Comparison of ENCODE assay signal across 1 cellular context in genomic region chr7:99918959-99919813, GRCh38.
TF ChIP-seq lines count a peak whose summit lies in the region.

A gene with protein sequence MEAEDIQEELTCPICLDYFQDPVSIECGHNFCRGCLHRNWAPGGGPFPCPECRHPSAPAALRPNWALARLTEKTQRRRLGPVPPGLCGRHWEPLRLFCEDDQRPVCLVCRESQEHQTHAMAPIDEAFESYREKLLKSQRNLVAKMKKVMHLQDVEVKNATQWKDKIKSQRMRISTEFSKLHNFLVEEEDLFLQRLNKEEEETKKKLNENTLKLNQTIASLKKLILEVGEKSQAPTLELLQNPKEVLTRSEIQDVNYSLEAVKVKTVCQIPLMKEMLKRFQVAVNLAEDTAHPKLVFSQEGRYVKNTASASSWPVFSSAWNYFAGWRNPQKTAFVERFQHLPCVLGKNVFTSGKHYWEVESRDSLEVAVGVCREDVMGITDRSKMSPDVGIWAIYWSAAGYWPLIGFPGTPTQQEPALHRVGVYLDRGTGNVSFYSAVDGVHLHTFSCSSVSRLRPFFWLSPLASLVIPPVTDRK (minus strand): TSS chr7:99919530. CDS start chr7:99919401, 129 bp downstream.

TF ChIP-seq in K562, 482 proteins besides CTCF, POLR2A, EP300 and RAD21 (continued from another document and continues in another):
- TF ChIP-seq ZNF124 (CRISPR knock-in tag; IDR thresholded peaks at IDR 0.05) (no peak), ZC3H11A (IDR thresholded peaks at IDR 0.05; ENCODE audit: low read depth, low read length) (no peak; the same call in 1 of the 2 replicates), MTA3 (IDR thresholded peaks at IDR 0.05; ENCODE audit: borderline replicate concordance) (peak; percentile 45; the same call in 1 of the 2 replicates), ZNF444 (CRISPR knock-in tag; IDR thresholded peaks at IDR 0.05) (no peak), NRF1 (conservative IDR thresholded peaks at IDR 0.05 in 1 of 2, IDR thresholded peaks at IDR 0.05 in 1 of 2) (peak; percentile 87 to 90), NCOR1 (IDR thresholded peaks at IDR 0.05) (no peak), BHLHE40 (IDR thresholded peaks at IDR 0.05; ENCODE audit: low read length) (peak; percentile 13; the same call in 1 of the 2 replicates), ID3 (CRISPR knock-in tag; IDR thresholded peaks at IDR 0.05) (no peak), ID3 (tag; IDR thresholded peaks at IDR 0.05) (peak; percentile 78), TRIM24 (IDR thresholded peaks at IDR 0.05) (0 out of 4 replicates have a peak, but pooled peaks of 1 of the 2 experiments have one; percentile 63), CSDE1 (IDR thresholded peaks at IDR 0.05) (no peak), SRF (CRISPR knock-in tag; IDR thresholded peaks at IDR 0.05) (peak in 1 of 2 experiments; percentile 60; a peak in 2 of 4 replicates), CC2D1A (IDR thresholded peaks at IDR 0.05) (no peak), HINFP (tag; conservative IDR thresholded peaks at IDR 0.05; ENCODE audit: low read depth) (no peak), ZNF146 (CRISPR knock-in tag; IDR thresholded peaks at IDR 0.05; ENCODE audit: unreplicated experiment) (no peak), ZNF324 (CRISPR knock-in tag; IDR thresholded peaks at IDR 0.05) (no peak), FOXA1 (IDR thresholded peaks at IDR 0.05; ENCODE audit: borderline replicate concordance) (no peak), ZNF143 (CRISPR knock-in tag; IDR thresholded peaks at IDR 0.05) (peak; percentile 57), MAFK (IDR thresholded peaks at IDR 0.05; ENCODE audit: low read length) (no peak), ZNF41 (CRISPR knock-in tag; conservative IDR thresholded peaks at IDR 0.05) (no peak), TAF9B (IDR thresholded peaks at IDR 0.05; ENCODE audit: partially characterized antibody) (peak; percentile 71), TARDBP (IDR thresholded peaks at IDR 0.05) (0 out of 2 replicates have a peak, but pooled peaks have one; percentile 48), PML (IDR thresholded peaks at IDR 0.05; ENCODE audit: low read length) (peak; percentile 79), C11orf30 (IDR thresholded peaks at IDR 0.05; ENCODE audit: low read depth) (peak; percentile 87), ZNF644 (tag; IDR thresholded peaks at IDR 0.05; ENCODE audit: low read depth) (no peak), FOXP4 (CRISPR knock-in tag; IDR thresholded peaks at IDR 0.05; ENCODE audit: borderline replicate concordance) (peak; percentile 83), MYNN (IDR thresholded peaks at IDR 0.05) (no peak), MYNN (CRISPR knock-in tag; IDR thresholded peaks at IDR 0.05) (no peak), KDM5B (IDR thresholded peaks at IDR 0.05; ENCODE audit: insufficient replicate concordance, low read depth, low read length) (peak; percentile 76), GATAD2A (IDR thresholded peaks at IDR 0.05) (peak; percentile 37; the same call in 1 of the 2 replicates), YY1 (IDR thresholded peaks at IDR 0.05; ENCODE audit: borderline replicate concordance in 1 of 3, control insufficient read depth in 1 of 3, extremely low read depth in 1 of 3, insufficient read depth in 3 of 3, insufficient read length in 1 of 3, insufficient replicate concordance in 2 of 3, low read depth in 1 of 3, low read length in 2 of 3) (peak in 2 of 3 experiments; percentile 60 to 61), CREB5 (CRISPR knock-in tag; IDR thresholded peaks at IDR 0.05) (no peak), RBM14 (IDR thresholded peaks at IDR 0.05; ENCODE audit: borderline replicate concordance, insufficient read depth, low read depth, low read length) (no peak)
- TF ChIP-seq, protein P1, sequence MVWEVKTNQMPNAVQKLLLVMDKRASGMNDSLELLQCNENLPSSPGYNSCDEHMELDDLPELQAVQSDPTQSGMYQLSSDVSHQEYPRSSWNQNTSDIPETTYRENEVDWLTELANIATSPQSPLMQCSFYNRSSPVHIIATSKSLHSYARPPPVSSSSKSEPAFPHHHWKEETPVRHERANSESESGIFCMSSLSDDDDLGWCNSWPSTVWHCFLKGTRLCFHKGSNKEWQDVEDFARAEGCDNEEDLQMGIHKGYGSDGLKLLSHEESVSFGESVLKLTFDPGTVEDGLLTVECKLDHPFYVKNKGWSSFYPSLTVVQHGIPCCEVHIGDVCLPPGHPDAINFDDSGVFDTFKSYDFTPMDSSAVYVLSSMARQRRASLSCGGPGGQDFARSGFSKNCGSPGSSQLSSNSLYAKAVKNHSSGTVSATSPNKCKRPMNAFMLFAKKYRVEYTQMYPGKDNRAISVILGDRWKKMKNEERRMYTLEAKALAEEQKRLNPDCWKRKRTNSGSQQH (CRISPR knock-in tag; IDR thresholded peaks at IDR 0.05) = peak; percentile 60; the same call in 1 of the 2 replicates
- TF ChIP-seq, protein P2, sequence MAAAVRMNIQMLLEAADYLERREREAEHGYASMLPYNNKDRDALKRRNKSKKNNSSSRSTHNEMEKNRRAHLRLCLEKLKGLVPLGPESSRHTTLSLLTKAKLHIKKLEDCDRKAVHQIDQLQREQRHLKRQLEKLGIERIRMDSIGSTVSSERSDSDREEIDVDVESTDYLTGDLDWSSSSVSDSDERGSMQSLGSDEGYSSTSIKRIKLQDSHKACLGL (CRISPR knock-in tag; IDR thresholded peaks at IDR 0.05; ENCODE audit: borderline replicate concordance, poor library complexity, severe bottlenecking) = no peak
- TF ChIP-seq, protein P3, sequence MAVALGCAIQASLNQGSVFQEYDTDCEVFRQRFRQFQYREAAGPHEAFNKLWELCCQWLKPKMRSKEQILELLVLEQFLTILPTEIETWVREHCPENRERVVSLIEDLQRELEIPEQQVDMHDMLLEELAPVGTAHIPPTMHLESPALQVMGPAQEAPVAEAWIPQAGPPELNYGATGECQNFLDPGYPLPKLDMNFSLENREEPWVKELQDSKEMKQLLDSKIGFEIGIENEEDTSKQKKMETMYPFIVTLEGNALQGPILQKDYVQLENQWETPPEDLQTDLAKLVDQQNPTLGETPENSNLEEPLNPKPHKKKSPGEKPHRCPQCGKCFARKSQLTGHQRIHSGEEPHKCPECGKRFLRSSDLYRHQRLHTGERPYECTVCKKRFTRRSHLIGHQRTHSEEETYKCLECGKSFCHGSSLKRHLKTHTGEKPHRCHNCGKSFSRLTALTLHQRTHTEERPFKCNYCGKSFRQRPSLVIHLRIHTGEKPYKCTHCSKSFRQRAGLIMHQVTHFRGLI (CRISPR knock-in tag; IDR thresholded peaks at IDR 0.05) = no peak
- TF ChIP-seq, protein P4, sequence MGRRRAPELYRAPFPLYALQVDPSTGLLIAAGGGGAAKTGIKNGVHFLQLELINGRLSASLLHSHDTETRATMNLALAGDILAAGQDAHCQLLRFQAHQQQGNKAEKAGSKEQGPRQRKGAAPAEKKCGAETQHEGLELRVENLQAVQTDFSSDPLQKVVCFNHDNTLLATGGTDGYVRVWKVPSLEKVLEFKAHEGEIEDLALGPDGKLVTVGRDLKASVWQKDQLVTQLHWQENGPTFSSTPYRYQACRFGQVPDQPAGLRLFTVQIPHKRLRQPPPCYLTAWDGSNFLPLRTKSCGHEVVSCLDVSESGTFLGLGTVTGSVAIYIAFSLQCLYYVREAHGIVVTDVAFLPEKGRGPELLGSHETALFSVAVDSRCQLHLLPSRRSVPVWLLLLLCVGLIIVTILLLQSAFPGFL (CRISPR knock-in tag; IDR thresholded peaks at IDR 0.05) = no peak; the same call in 1 of the 2 replicates
- TF ChIP-seq, protein P5, sequence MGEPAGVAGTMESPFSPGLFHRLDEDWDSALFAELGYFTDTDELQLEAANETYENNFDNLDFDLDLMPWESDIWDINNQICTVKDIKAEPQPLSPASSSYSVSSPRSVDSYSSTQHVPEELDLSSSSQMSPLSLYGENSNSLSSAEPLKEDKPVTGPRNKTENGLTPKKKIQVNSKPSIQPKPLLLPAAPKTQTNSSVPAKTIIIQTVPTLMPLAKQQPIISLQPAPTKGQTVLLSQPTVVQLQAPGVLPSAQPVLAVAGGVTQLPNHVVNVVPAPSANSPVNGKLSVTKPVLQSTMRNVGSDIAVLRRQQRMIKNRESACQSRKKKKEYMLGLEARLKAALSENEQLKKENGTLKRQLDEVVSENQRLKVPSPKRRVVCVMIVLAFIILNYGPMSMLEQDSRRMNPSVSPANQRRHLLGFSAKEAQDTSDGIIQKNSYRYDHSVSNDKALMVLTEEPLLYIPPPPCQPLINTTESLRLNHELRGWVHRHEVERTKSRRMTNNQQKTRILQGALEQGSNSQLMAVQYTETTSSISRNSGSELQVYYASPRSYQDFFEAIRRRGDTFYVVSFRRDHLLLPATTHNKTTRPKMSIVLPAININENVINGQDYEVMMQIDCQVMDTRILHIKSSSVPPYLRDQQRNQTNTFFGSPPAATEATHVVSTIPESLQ (CRISPR knock-in tag; IDR thresholded peaks at IDR 0.05) = peak; percentile 26; the same call in 1 of the 2 replicates
- TF ChIP-seq, protein P6, sequence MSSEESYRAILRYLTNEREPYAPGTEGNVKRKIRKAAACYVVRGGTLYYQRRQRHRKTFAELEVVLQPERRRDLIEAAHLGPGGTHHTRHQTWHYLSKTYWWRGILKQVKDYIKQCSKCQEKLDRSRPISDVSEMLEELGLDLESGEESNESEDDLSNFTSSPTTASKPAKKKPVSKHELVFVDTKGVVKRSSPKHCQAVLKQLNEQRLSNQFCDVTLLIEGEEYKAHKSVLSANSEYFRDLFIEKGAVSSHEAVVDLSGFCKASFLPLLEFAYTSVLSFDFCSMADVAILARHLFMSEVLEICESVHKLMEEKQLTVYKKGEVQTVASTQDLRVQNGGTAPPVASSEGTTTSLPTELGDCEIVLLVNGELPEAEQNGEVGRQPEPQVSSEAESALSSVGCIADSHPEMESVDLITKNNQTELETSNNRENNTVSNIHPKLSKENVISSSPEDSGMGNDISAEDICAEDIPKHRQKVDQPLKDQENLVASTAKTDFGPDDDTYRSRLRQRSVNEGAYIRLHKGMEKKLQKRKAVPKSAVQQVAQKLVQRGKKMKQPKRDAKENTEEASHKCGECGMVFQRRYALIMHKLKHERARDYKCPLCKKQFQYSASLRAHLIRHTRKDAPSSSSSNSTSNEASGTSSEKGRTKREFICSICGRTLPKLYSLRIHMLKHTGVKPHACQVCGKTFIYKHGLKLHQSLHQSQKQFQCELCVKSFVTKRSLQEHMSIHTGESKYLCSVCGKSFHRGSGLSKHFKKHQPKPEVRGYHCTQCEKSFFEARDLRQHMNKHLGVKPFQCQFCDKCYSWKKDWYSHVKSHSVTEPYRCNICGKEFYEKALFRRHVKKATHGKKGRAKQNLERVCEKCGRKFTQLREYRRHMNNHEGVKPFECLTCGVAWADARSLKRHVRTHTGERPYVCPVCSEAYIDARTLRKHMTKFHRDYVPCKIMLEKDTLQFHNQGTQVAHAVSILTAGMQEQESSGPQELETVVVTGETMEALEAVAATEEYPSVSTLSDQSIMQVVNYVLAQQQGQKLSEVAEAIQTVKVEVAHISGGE (CRISPR knock-in tag; IDR thresholded peaks at IDR 0.05) = peak in 2 of 3 experiments; percentile 75 to 96; a peak in 5 of 6 replicates
- TF ChIP-seq, protein P7, sequence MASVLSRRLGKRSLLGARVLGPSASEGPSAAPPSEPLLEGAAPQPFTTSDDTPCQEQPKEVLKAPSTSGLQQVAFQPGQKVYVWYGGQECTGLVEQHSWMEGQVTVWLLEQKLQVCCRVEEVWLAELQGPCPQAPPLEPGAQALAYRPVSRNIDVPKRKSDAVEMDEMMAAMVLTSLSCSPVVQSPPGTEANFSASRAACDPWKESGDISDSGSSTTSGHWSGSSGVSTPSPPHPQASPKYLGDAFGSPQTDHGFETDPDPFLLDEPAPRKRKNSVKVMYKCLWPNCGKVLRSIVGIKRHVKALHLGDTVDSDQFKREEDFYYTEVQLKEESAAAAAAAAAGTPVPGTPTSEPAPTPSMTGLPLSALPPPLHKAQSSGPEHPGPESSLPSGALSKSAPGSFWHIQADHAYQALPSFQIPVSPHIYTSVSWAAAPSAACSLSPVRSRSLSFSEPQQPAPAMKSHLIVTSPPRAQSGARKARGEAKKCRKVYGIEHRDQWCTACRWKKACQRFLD (CRISPR knock-in tag; IDR thresholded peaks at IDR 0.05) = no peak
